ENCODE assay signal across 9 cellular contexts in the genomic region with DNA sequence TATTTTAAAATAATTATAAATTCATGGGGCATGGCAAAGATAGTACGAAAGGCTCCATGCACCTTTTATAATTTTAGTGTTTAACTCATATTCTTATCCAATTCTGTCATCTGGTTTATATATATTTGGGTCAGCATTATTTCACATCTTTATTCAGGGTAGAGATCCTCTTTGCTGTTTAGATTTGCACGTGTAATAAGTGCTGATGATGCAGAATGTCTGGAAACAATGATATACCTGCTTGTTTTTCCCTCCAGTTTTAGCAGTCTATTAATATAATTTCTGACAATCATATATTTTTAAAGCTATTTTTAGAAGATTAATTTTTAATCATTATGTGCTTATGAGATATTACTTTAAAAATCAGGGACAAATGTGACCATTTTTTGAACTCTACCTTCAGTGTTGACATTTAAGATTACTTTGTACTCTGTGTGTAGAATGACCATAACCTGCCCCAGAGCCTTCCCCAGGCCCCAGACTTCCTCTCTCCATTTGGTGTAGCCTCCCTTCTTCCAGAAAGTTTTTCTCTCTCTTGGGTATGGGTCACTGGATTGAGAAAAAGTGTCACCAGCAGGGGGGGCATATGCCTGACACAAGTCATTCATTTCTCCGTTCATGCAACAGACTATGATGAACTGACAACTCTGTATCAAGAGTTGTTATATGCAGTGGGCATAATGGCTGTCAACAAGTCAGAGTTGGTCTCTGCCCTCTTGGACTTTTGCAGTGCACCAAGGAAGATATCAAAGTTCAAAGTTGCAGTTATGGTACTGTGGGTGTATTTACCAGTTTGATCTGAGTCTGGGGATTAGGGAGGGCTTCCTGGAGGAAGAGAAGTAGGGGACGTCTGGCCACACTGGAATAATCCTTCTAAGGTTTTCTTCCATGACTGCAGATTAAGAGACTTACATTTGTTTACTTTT.
A peak's percentile ranks its signal among the peaks of the same experiment; 100 is the strongest.
DNase-seq lines count a peak whose midpoint lies in the region; ATAC-seq, FAIRE-seq and TF ChIP-seq lines count a peak whose summit lies in the region.
"Had no signal": no experiment of that assay in that cellular context is flagged by ENCODE, and none has a peak within 500 bp of the region (broad histone marks: within the 10 kb centered on the region; RNA-seq: fewer than 3 reads in every experiment).

No MANE protein-coding gene starts in this region.

- DNase-seq in A549 (ENCODE audit: low read depth in 1 of 2, low spot score in 1 of 2) (peak; percentile 31 to 38), GM12865 (ENCODE audit: low read depth) (peak; percentile 41), PC-3 (peak; percentile 62), germinal center (ENCODE audit: low spot score) (peak; percentile 10), Ammon's horn (ENCODE audit: low spot score) (no peak)
- DNase-seq: upper lobe of left lung had no signal

- H3K4me1 ChIP-seq in A549 (peaks cover 10% of the 10 kb centered on the region; the same call in 2 of the 3 replicates), PC-3 (ENCODE audit: insufficient read depth, low read length) (peaks cover 14% of the 10 kb centered on the region)
- H3K4me1 ChIP-seq: upper lobe of left lung had no signal

- H3K36me3 ChIP-seq in PC-3 (ENCODE audit: low read depth, low read length): no peaks in the 10 kb centered on the region
- H3K36me3 ChIP-seq: upper lobe of left lung had no signal

- BruUV-seq in PC-3 (replicated peaks; lab: Mats Ljungman, UMichigan): no TSS peak

- no peak overlapping the region for H2AFZ ChIP-seq in PC-3 (ENCODE audit: low read length)

- no peak overlapping the region for H3K9ac ChIP-seq in PC-3 (ENCODE audit: low read length)

- peak; percentile 44 for TF ChIP-seq CTCF in A549 (IDR thresholded peaks at IDR 0.05)
- peak; percentile 36 for TF ChIP-seq CTCF in GM12865 (IDR thresholded peaks at IDR 0.05; ENCODE audit: insufficient read depth, low read depth, low read length, missing control alignments)
- TF ChIP-seq CTCF in PC-3 (conservative IDR thresholded peaks at IDR 0.05; ENCODE audit: low read depth, low read length): peak; percentile 92

- POLR2A ChIA-PET in A549 (lab: Yijun Ruan, JAX): no interaction called here
- POLR2A ChIA-PET in PC-3 (lab: Charles Lee; ENCODE audit: unreplicated experiment): no interaction called here

- no peak for FAIRE-seq in A549 (lab: Jason Lieb, UNC)

- H3K4me2 ChIP-seq in A549: peak overlapping the region; percentile 24; the same call in 1 of the 3 replicates
- no peak overlapping the region for H3K4me2 ChIP-seq in PC-3 (ENCODE audit: low read length)

- WGBS in A549 (ENCODE audit: missing lambda C conversion rate): 37% methylated on average over 4 of the region's 4 CpGs

- H4K20me1 ChIP-seq in PC-3 (ENCODE audit: low read length): no peaks in the 10 kb centered on the region

- intact Hi-C loops in PC-3 (cut with micrococcal nuclease): no loop called here

- no peaks in the 10 kb centered on the region for H3K9me3 ChIP-seq in A549
- no peaks in the 10 kb centered on the region for H3K9me3 ChIP-seq in PC-3 (ENCODE audit: low read length)
- H3K9me3 ChIP-seq: upper lobe of left lung had no signal

- H3K4me3 ChIP-seq in A549: no peak overlapping the region
- no peak overlapping the region for H3K4me3 ChIP-seq in GM12865 (ENCODE audit: low read depth, low read length)
- no peak overlapping the region for H3K4me3 ChIP-seq in PC-3 (ENCODE audit: low read length)
- H3K4me3 ChIP-seq: upper lobe of left lung had no signal

- CTCF ChIA-PET in A549 (lab: Yijun Ruan, JAX): interaction anchor here (0.6 to 13.4 kb wide), 10 partner anchors 8 to 342 kb away, joined by 3 to 209 read pairs (median 3); no protein-coding TSS in a partner anchor
- CTCF ChIA-PET in PC-3 (lab: Charles Lee): interaction anchor here (1.1 kb wide), 1 partner anchor 16 kb away, joined by 4 read pairs; no protein-coding TSS in a partner anchor

- no peak for TF ChIP-seq POLR2A in A549 (IDR thresholded peaks at IDR 0.05; ENCODE audit: low read length)

- peak; percentile 54 to 77; a peak in 4 of 6 replicates for ATAC-seq in A549
- peak; percentile 37; the same call in 1 of the 2 replicates for ATAC-seq in PC-3
- no peak for ATAC-seq in GM21619 (IDR thresholded peaks at IDR 0.05; ENCODE audit: unreplicated experiment)
- no peak for ATAC-seq in GM18517 (IDR thresholded peaks at IDR 0.05; ENCODE audit: unreplicated experiment)
- ATAC-seq in GM18873 (IDR thresholded peaks at IDR 0.05; ENCODE audit: low FRiP score, unreplicated experiment): no peak

- no peaks in the 10 kb centered on the region for H3K79me2 ChIP-seq in PC-3 (ENCODE audit: low read length)

- H3K27me3 ChIP-seq in PC-3 (ENCODE audit: low read length): no peaks in the 10 kb centered on the region
- H3K27me3 ChIP-seq: upper lobe of left lung had no signal

- no peaks in the 10 kb centered on the region for H3K9me2 ChIP-seq in PC-3 (replicated peaks; ENCODE audit: low read length)

- 0 out of 5 replicates have a peak, but pooled peaks of 1 of the 2 experiments have one; percentile 28 for TF ChIP-seq RAD21 in A549 (conservative IDR thresholded peaks at IDR 0.05 in 1 of 2, IDR thresholded peaks at IDR 0.05 in 1 of 2)

- no peaks in the 10 kb centered on the region for H3F3A ChIP-seq in PC-3 (ENCODE audit: low read length, unreplicated experiment)

- no peak for TF ChIP-seq EP300 in A549 (IDR thresholded peaks at IDR 0.05)

- H3K27ac ChIP-seq in A549: no peak overlapping the region
- no peak overlapping the region for H3K27ac ChIP-seq in PC-3 (ENCODE audit: low read length)
- H3K27ac ChIP-seq: upper lobe of left lung had no signal

TF ChIP-seq in A549, 52 proteins besides CTCF, POLR2A, EP300 and RAD21:
- TF ChIP-seq MAFK (IDR thresholded peaks at IDR 0.05; ENCODE audit: partially characterized antibody) (peak; percentile 83), PBX3 (IDR thresholded peaks at IDR 0.05) (no peak), MAZ (IDR thresholded peaks at IDR 0.05; ENCODE audit: borderline replicate concordance, low read depth, low read length) (no peak), SMC3 (IDR thresholded peaks at IDR 0.05) (peak; percentile 30; the same call in 2 of the 3 replicates)

Comparison
In these comparisons a context has a peak if more than half of its experiments do, and no peak if none do; other contexts are left out.
1. ATAC-seq: peak in A549 (2 of 2) and PC-3 (single experiment); none in GM21619 (single experiment), GM18517 (single experiment) and GM18873 (single experiment).
2. CTCF ChIP-seq: peak in every context shown above with its lines; median percentile 92 in PC-3; 44 in A549; 36 in GM12865.